Comparison of ENCODE assay signal across 1 cellular context in genomic region chr6:135321012-135321621, GRCh38.
A peak's percentile ranks its signal among the peaks of the same experiment; 100 is the strongest.
TF ChIP-seq lines count a peak whose summit lies in the region.

No MANE protein-coding gene starts in this region.

TF ChIP-seq in K562, 482 proteins besides CTCF, POLR2A, EP300 and RAD21 (continued from another document and continues in another):
- TF ChIP-seq E4F1 (CRISPR knock-in tag; IDR thresholded peaks at IDR 0.05; ENCODE audit: borderline replicate concordance) (no peak), GTF2F1 (IDR thresholded peaks at IDR 0.05; ENCODE audit: low read depth, low read length) (no peak), SPI1 (IDR thresholded peaks at IDR 0.05; ENCODE audit: borderline replicate concordance, low read depth, low read length) (no peak), ZC3H4 (CRISPR knock-in tag; IDR thresholded peaks at IDR 0.05; ENCODE audit: borderline replicate concordance) (no peak), SMAD3 (CRISPR knock-in tag; conservative IDR thresholded peaks at IDR 0.05) (no peak), ZFP36 (IDR thresholded peaks at IDR 0.05; ENCODE audit: low read depth, low read length, partially characterized antibody) (no peak), TAF7 (tag; IDR thresholded peaks at IDR 0.05) (no peak), MCM3 (IDR thresholded peaks at IDR 0.05) (no peak), NCOA1 (IDR thresholded peaks at IDR 0.05; ENCODE audit: low read depth) (peak; percentile 54; the same call in 1 of the 2 replicates), SAP30 (IDR thresholded peaks at IDR 0.05; ENCODE audit: borderline replicate concordance, insufficient read depth, low read depth, low read length, poor library complexity, severe bottlenecking) (no peak), PHB (CRISPR knock-in tag; IDR thresholded peaks at IDR 0.05) (no peak), MXI1 (IDR thresholded peaks at IDR 0.05; ENCODE audit: low read depth, low read length) (no peak), TRIM28 (IDR thresholded peaks at IDR 0.05) (peak; percentile 84; the same call in 1 of the 2 replicates), ZNF668 (CRISPR knock-in tag; IDR thresholded peaks at IDR 0.05) (no peak), TEAD4 (IDR thresholded peaks at IDR 0.05; ENCODE audit: low read length) (peak; percentile 96), TEAD4 (CRISPR knock-in tag; IDR thresholded peaks at IDR 0.05; ENCODE audit: borderline replicate concordance) (no peak), ZNF436 (CRISPR knock-in tag; IDR thresholded peaks at IDR 0.05) (no peak), NKRF (IDR thresholded peaks at IDR 0.05; ENCODE audit: borderline replicate concordance) (peak; percentile 27; the same call in 1 of the 2 replicates), PRPF4 (IDR thresholded peaks at IDR 0.05; ENCODE audit: insufficient read depth, low read depth, low read length, poor library complexity, severe bottlenecking) (no peak), XRCC5 (IDR thresholded peaks at IDR 0.05; ENCODE audit: low read depth, low read length) (no peak), GMEB1 (CRISPR knock-in tag; IDR thresholded peaks at IDR 0.05) (no peak), NR2C2 (CRISPR knock-in tag; IDR thresholded peaks at IDR 0.05) (no peak), NR2C2 (tag; IDR thresholded peaks at IDR 0.05) (no peak), TOE1 (IDR thresholded peaks at IDR 0.05; ENCODE audit: borderline replicate concordance) (peak; percentile 50; the same call in 1 of the 2 replicates), TOE1 (CRISPR knock-in tag; IDR thresholded peaks at IDR 0.05; ENCODE audit: borderline replicate concordance, low read depth) (no peak), SP2 (IDR thresholded peaks at IDR 0.05; ENCODE audit: extremely low read depth, low read depth, low read length, poor library complexity, severe bottlenecking) (no peak), ZC3H11A (IDR thresholded peaks at IDR 0.05; ENCODE audit: low read depth, low read length) (no peak), ZNF184 (CRISPR knock-in tag; IDR thresholded peaks at IDR 0.05) (no peak), ZNF830 (CRISPR knock-in tag; IDR thresholded peaks at IDR 0.05) (no peak), POU5F1 (IDR thresholded peaks at IDR 0.05; ENCODE audit: borderline replicate concordance, low read depth, low read length, partially characterized antibody) (no peak), POLR3A (IDR thresholded peaks at IDR 0.05; ENCODE audit: borderline replicate concordance, extremely low read depth, insufficient read depth, insufficient read length) (no peak), NONO (IDR thresholded peaks at IDR 0.05; ENCODE audit: low read depth in 2 of 2, low read length in 1 of 2) (no peak), ZNF699 (CRISPR knock-in tag; IDR thresholded peaks at IDR 0.05; ENCODE audit: insufficient replicate concordance) (no peak), POLR3G (IDR thresholded peaks at IDR 0.05; ENCODE audit: extremely low read depth, insufficient read length, insufficient replicate concordance) (no peak), NR1H2 (CRISPR knock-in tag; IDR thresholded peaks at IDR 0.05) (no peak), ZNF232 (CRISPR knock-in tag; IDR thresholded peaks at IDR 0.05) (no peak), FOXK1 (CRISPR knock-in tag; IDR thresholded peaks at IDR 0.05; ENCODE audit: borderline replicate concordance) (no peak), MTF1 (CRISPR knock-in tag; IDR thresholded peaks at IDR 0.05; ENCODE audit: borderline replicate concordance) (no peak), TCFL5 (CRISPR knock-in tag; conservative IDR thresholded peaks at IDR 0.05) (no peak), ZNF507 (tag; conservative IDR thresholded peaks at IDR 0.05) (no peak), CC2D1A (IDR thresholded peaks at IDR 0.05) (peak; percentile 84), CBX5 (IDR thresholded peaks at IDR 0.05; ENCODE audit: borderline replicate concordance, low read depth) (no peak), FOS (IDR thresholded peaks at IDR 0.05; ENCODE audit: extremely low read depth, insufficient read length) (no peak)
- TF ChIP-seq, protein P1, sequence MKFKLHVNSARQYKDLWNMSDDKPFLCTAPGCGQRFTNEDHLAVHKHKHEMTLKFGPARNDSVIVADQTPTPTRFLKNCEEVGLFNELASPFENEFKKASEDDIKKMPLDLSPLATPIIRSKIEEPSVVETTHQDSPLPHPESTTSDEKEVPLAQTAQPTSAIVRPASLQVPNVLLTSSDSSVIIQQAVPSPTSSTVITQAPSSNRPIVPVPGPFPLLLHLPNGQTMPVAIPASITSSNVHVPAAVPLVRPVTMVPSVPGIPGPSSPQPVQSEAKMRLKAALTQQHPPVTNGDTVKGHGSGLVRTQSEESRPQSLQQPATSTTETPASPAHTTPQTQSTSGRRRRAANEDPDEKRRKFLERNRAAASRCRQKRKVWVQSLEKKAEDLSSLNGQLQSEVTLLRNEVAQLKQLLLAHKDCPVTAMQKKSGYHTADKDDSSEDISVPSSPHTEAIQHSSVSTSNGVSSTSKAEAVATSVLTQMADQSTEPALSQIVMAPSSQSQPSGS (CRISPR knock-in tag; IDR thresholded peaks at IDR 0.05): no peak
- TF ChIP-seq, protein P2, sequence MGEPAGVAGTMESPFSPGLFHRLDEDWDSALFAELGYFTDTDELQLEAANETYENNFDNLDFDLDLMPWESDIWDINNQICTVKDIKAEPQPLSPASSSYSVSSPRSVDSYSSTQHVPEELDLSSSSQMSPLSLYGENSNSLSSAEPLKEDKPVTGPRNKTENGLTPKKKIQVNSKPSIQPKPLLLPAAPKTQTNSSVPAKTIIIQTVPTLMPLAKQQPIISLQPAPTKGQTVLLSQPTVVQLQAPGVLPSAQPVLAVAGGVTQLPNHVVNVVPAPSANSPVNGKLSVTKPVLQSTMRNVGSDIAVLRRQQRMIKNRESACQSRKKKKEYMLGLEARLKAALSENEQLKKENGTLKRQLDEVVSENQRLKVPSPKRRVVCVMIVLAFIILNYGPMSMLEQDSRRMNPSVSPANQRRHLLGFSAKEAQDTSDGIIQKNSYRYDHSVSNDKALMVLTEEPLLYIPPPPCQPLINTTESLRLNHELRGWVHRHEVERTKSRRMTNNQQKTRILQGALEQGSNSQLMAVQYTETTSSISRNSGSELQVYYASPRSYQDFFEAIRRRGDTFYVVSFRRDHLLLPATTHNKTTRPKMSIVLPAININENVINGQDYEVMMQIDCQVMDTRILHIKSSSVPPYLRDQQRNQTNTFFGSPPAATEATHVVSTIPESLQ (CRISPR knock-in tag; IDR thresholded peaks at IDR 0.05): 0 out of 2 replicates have a peak, but pooled peaks have one; percentile 13
- TF ChIP-seq, protein P3, sequence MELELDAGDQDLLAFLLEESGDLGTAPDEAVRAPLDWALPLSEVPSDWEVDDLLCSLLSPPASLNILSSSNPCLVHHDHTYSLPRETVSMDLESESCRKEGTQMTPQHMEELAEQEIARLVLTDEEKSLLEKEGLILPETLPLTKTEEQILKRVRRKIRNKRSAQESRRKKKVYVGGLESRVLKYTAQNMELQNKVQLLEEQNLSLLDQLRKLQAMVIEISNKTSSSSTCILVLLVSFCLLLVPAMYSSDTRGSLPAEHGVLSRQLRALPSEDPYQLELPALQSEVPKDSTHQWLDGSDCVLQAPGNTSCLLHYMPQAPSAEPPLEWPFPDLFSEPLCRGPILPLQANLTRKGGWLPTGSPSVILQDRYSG (tag; conservative IDR thresholded peaks at IDR 0.05; ENCODE audit: low read depth): no peak
- TF ChIP-seq, protein P4, sequence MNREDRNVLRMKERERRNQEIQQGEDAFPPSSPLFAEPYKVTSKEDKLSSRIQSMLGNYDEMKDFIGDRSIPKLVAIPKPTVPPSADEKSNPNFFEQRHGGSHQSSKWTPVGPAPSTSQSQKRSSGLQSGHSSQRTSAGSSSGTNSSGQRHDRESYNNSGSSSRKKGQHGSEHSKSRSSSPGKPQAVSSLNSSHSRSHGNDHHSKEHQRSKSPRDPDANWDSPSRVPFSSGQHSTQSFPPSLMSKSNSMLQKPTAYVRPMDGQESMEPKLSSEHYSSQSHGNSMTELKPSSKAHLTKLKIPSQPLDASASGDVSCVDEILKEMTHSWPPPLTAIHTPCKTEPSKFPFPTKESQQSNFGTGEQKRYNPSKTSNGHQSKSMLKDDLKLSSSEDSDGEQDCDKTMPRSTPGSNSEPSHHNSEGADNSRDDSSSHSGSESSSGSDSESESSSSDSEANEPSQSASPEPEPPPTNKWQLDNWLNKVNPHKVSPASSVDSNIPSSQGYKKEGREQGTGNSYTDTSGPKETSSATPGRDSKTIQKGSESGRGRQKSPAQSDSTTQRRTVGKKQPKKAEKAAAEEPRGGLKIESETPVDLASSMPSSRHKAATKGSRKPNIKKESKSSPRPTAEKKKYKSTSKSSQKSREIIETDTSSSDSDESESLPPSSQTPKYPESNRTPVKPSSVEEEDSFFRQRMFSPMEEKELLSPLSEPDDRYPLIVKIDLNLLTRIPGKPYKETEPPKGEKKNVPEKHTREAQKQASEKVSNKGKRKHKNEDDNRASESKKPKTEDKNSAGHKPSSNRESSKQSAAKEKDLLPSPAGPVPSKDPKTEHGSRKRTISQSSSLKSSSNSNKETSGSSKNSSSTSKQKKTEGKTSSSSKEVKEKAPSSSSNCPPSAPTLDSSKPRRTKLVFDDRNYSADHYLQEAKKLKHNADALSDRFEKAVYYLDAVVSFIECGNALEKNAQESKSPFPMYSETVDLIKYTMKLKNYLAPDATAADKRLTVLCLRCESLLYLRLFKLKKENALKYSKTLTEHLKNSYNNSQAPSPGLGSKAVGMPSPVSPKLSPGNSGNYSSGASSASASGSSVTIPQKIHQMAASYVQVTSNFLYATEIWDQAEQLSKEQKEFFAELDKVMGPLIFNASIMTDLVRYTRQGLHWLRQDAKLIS (CRISPR knock-in tag; IDR thresholded peaks at IDR 0.05): no peak
- TF ChIP-seq, protein P5, sequence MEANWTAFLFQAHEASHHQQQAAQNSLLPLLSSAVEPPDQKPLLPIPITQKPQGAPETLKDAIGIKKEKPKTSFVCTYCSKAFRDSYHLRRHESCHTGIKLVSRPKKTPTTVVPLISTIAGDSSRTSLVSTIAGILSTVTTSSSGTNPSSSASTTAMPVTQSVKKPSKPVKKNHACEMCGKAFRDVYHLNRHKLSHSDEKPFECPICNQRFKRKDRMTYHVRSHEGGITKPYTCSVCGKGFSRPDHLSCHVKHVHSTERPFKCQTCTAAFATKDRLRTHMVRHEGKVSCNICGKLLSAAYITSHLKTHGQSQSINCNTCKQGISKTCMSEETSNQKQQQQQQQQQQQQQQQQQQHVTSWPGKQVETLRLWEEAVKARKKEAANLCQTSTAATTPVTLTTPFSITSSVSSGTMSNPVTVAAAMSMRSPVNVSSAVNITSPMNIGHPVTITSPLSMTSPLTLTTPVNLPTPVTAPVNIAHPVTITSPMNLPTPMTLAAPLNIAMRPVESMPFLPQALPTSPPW (CRISPR knock-in tag; IDR thresholded peaks at IDR 0.05): peak; percentile 73
- TF ChIP-seq, protein P6, sequence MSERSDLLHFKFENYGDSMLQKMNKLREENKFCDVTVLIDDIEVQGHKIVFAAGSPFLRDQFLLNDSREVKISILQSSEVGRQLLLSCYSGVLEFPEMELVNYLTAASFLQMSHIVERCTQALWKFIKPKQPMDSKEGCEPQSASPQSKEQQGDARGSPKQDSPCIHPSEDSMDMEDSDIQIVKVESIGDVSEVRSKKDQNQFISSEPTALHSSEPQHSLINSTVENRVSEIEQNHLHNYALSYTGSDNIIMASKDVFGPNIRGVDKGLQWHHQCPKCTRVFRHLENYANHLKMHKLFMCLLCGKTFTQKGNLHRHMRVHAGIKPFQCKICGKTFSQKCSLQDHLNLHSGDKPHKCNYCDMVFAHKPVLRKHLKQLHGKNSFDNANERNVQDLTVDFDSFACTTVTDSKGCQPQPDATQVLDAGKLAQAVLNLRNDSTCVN (CRISPR knock-in tag; IDR thresholded peaks at IDR 0.05): no peak
